1 cellular context compared by ENCODE assay signal in the genomic region with DNA sequence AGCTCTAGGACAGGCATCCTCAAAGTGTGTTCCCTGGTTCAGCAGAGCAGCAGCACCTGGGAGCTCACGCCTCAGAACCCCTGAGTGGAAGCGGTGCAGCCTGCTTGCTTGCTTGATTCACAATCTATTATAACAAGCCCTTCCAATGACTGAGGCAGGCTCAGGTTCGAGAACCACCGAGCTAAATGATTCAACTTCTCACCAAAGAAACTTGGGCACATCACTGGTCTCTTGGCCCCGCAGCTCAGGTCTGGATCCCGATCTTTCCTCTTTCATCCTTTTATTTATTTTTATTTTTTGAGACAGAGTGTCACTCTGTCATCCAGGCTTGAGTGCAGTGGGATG.
TF ChIP-seq lines count a peak whose summit lies in the region.

No MANE protein-coding gene starts in this region.

TF ChIP-seq in HepG2, 621 proteins besides CTCF, POLR2A, EP300 and RAD21:
- TF ChIP-seq FOXA1 (IDR thresholded peaks at IDR 0.05) = no peak
- no peak for TF ChIP-seq FOXA1 (CRISPR knock-in tag; IDR thresholded peaks at IDR 0.05)
- peak; percentile 27; the same call in 1 of the 2 replicates for TF ChIP-seq POLR2G (IDR thresholded peaks at IDR 0.05; ENCODE audit: low read depth, low read length)
- no peak for TF ChIP-seq PITX1 (CRISPR knock-in tag; IDR thresholded peaks at IDR 0.05)
